ENCODE assay signal across 6 cellular contexts in genomic region chr16:15705064-15705565, GRCh38. TPM values are rescaled to one million over a fixed set of nuclear protein-coding genes. Genes with fewer than 3 reads are reported as not detected.
"Had no signal": no experiment of that assay in that cellular context is flagged by ENCODE, and none has a peak within 500 bp of the region (broad histone marks: within the 10 kb centered on the region; RNA-seq: fewer than 3 reads in every experiment).

No MANE protein-coding gene starts in this region.

- H3K9me3 ChIP-seq: psoas muscle, upper lobe of right lung had no signal

- H3K27me3 ChIP-seq: upper lobe of right lung had no signal

- H3K9me3 Mint-ChIP-seq: memory B cell had no signal

- H3K4me3 Mint-ChIP-seq: memory B cell had no signal

- DNase-seq: cortex of kidney, upper lobe of right lung had no signal

- H3K27me3 Mint-ChIP-seq: memory B cell had no signal

- H3K4me1 ChIP-seq: psoas muscle, upper lobe of right lung had no signal

- H3K27ac ChIP-seq: psoas muscle, upper lobe of right lung, WERI-Rb-1 had no signal

- H3K4me3 ChIP-seq: psoas muscle, upper lobe of right lung had no signal

RNA-seq across cellular contexts. Expression of gene NDE1, which starts 55.1 kb away (rescaled TPM):
- polyA plus RNA-seq: neural cell had no signal
